Comparison of ENCODE assay signal across 17 cellular contexts in genomic region chr4:95505149-95505548, GRCh38. TPM values are rescaled to one million over a fixed set of nuclear protein-coding genes. Genes with fewer than 3 reads are reported as not detected.
DNase-seq lines count a peak whose midpoint lies in the region; ATAC-seq, FAIRE-seq and TF ChIP-seq lines count a peak whose summit lies in the region.
"Had no signal": no experiment of that assay in that cellular context is flagged by ENCODE, and none has a peak within 500 bp of the region (broad histone marks: within the 10 kb centered on the region; RNA-seq: fewer than 3 reads in every experiment).

No MANE protein-coding gene starts in this region.

- H3K9me3 ChIP-seq in smooth muscle cell (replicated peaks; ENCODE audit: low read depth) (no peaks in the 10 kb centered on the region), colonic mucosa (no peaks in the 10 kb centered on the region)
- H3K9me3 ChIP-seq: BLaER1 treated with 17β-estradiol and CSF1 and Interleukin-3, amounts not matched to agents 10 nM and 100 nM had no signal

- H3F3A ChIP-seq in smooth muscle cell (ENCODE audit: low read depth) = peaks cover 21% of the 10 kb centered on the region

- no peak for FAIRE-seq in GM19239 (lab: Jason Lieb, UNC)
- FAIRE-seq: K562 had no signal

- no peak overlapping the region for H2AFZ ChIP-seq in smooth muscle cell (ENCODE audit: low read depth)
- H2AFZ ChIP-seq: parathyroid adenoma had no signal

- H3K9ac ChIP-seq in smooth muscle cell (ENCODE audit: low read depth) (no peak overlapping the region), colonic mucosa (ENCODE audit: low read depth in 2 of 2, low read length in 2 of 2) (no peak overlapping the region)
- H3K9ac ChIP-seq: BLaER1 treated with 17β-estradiol and CSF1 and Interleukin-3, amounts not matched to agents 10 nM and 100 nM; parathyroid adenoma had no signal

- peak overlapping the region; percentile 64 for H3K4me2 ChIP-seq in smooth muscle cell
- H3K4me2 ChIP-seq: BLaER1 treated with 17β-estradiol and CSF1 and Interleukin-3, amounts not matched to agents 10 nM and 100 nM had no signal

- ATAC-seq in HG03439 (IDR thresholded peaks at IDR 0.05; ENCODE audit: unreplicated experiment) = no peak
- ATAC-seq: activated CD8-positive, alpha-beta T cell treated with anti-CD3 and anti-CD28 coated beads for 36 hours; K562 had no signal

- intact Hi-C loops in colonic mucosa (cut with DNase I) = no loop called here

- DNase-seq in NCI-H226 = peak; percentile 24
- DNase-seq in choroid plexus epithelial cell (ENCODE audit: low read depth) = peak; percentile 13
- peak; percentile 68 for DNase-seq in kidney glomerular epithelial cell (lab: John Stamatoyannopoulos, UW)
- no peak for DNase-seq in smooth muscle cell (lab: John Stamatoyannopoulos, UW; ENCODE audit: unreplicated experiment)
- DNase-seq in GM19239 (ENCODE audit: insufficient read length, low spot score) = no peak
- no peak for DNase-seq in colonic mucosa
- no peak for DNase-seq in activated CD4-positive, CD25-positive, alpha-beta regulatory T cell treated with anti-CD3 and anti-CD28 coated beads, Interleukin-2, amount 50 U/mL, for 72 hours
- DNase-seq: activated CD8-positive, alpha-beta T cell treated with anti-CD3 and anti-CD28 coated beads for 36 hours; activated effector memory CD4-positive, alpha-beta T cell treated with Interleukin-2 at 50 U/mL for 16 hours; NCI-H1436; NCI-H526; stimulated activated naive CD4-positive, alpha-beta T cell; T-helper 9 cell had no signal

- H3K36me3 ChIP-seq in smooth muscle cell (ENCODE audit: low read depth) (no peaks in the 10 kb centered on the region), colonic mucosa (no peaks in the 10 kb centered on the region)
- H3K36me3 ChIP-seq: BLaER1 treated with 17β-estradiol and CSF1 and Interleukin-3, amounts not matched to agents 10 nM and 100 nM had no signal

- peaks cover 44% of the 10 kb centered on the region for H3K79me2 ChIP-seq in smooth muscle cell (ENCODE audit: low read depth)
- H3K79me2 ChIP-seq: parathyroid adenoma had no signal

- TF ChIP-seq CTCF in choroid plexus epithelial cell (conservative IDR thresholded peaks at IDR 0.05; ENCODE audit: low read depth, low read length) (no peak), smooth muscle cell (IDR thresholded peaks at IDR 0.05; ENCODE audit: borderline replicate concordance, insufficient read depth, poor library complexity, severe bottlenecking) (no peak), colonic mucosa (IDR thresholded peaks at IDR 0.05) (no peak)

- H3K4me3 ChIP-seq in choroid plexus epithelial cell (ENCODE audit: low read depth, low read length) (no peak overlapping the region), smooth muscle cell (no peak overlapping the region), colonic mucosa (no peak overlapping the region)
- H3K4me3 ChIP-seq: BLaER1 treated with 17β-estradiol and CSF1 and Interleukin-3, amounts not matched to agents 10 nM and 100 nM; K562 had no signal

- H3K4me1 ChIP-seq in smooth muscle cell (ENCODE audit: low read depth) = peaks cover 29% of the 10 kb centered on the region
- no peaks in the 10 kb centered on the region for H3K4me1 ChIP-seq in colonic mucosa
- H3K4me1 ChIP-seq: BLaER1 treated with 17β-estradiol and CSF1 and Interleukin-3, amounts not matched to agents 10 nM and 100 nM; parathyroid adenoma had no signal

- 41% methylated on average over 2 of the region's 2 CpGs for WGBS in smooth muscle cell (ENCODE audit: low lambda C conversion rate)

- H4K20me1 ChIP-seq in smooth muscle cell (ENCODE audit: low read depth) = no peaks in the 10 kb centered on the region
- H4K20me1 ChIP-seq: BLaER1 treated with 17β-estradiol and CSF1 and Interleukin-3, amounts not matched to agents 10 nM and 100 nM had no signal

- peak overlapping the region; percentile 84 for H3K27ac ChIP-seq in smooth muscle cell (ENCODE audit: low read depth)
- H3K27ac ChIP-seq in colonic mucosa = no peak overlapping the region
- H3K27ac ChIP-seq: BLaER1 treated with 17β-estradiol and CSF1 and Interleukin-3, amounts not matched to agents 10 nM and 100 nM; parathyroid adenoma had no signal

- H3K27me3 ChIP-seq in smooth muscle cell (ENCODE audit: low read depth) (no peaks in the 10 kb centered on the region), colonic mucosa (no peaks in the 10 kb centered on the region)
- H3K27me3 ChIP-seq: BLaER1 treated with 17β-estradiol and CSF1 and Interleukin-3, amounts not matched to agents 10 nM and 100 nM had no signal

RNA-seq across cellular contexts. Expression of gene UNC5C, which starts 43.6 kb away (rescaled TPM):
- 15.6 and 15.7 TPM in 2 replicates for total RNA-seq in smooth muscle cell
- polyA plus RNA-seq in smooth muscle cell = 2.0 and 5.7 TPM in 2 replicates
- 1 to 10 TPM; 3.9 to 4.2 TPM for total RNA-seq in colonic mucosa
- total RNA-seq: activated CD8-positive, alpha-beta T cell treated with anti-CD3 and anti-CD28 coated beads for 36 hours had no signal

Comparison
In these comparisons a context has a peak if more than half of its experiments do, and no peak if none do; other contexts are left out.
1. DNase-seq: peak in NCI-H226 (single experiment), choroid plexus epithelial cell (single experiment) and kidney glomerular epithelial cell (single experiment); none in smooth muscle cell (single experiment), GM19239 (single experiment), colonic mucosa (single experiment) and activated CD4-positive, CD25-positive, alpha-beta regulatory T cell treated with anti-CD3 and anti-CD28 coated beads, Interleukin-2, amount 50 U/mL, for 72 hours (single experiment).